ENCODE assay signal across 10 cellular contexts in genomic region chr6:138088307-138088744, GRCh38. TPM values are rescaled to one million over a fixed set of nuclear protein-coding genes. Genes with fewer than 3 reads are reported as not detected.
DNase-seq lines count a peak whose midpoint lies in the region; TF ChIP-seq lines count a peak whose summit lies in the region.
"Had no signal": no experiment of that assay in that cellular context is flagged by ENCODE, and none has a peak within 500 bp of the region (broad histone marks: within the 10 kb centered on the region; RNA-seq: fewer than 3 reads in every experiment).

No MANE protein-coding gene starts in this region.

- TF ChIP-seq CTCF in Calu3 (IDR thresholded peaks at IDR 0.05; ENCODE audit: unreplicated experiment) (no peak), choroid plexus epithelial cell (conservative IDR thresholded peaks at IDR 0.05; ENCODE audit: low read depth, low read length) (no peak), GM10266 (IDR thresholded peaks at IDR 0.05; ENCODE audit: control insufficient read depth, insufficient read depth, low read depth, missing control alignments) (no peak)

- intact Hi-C loops in Calu3 (cut with micrococcal nuclease; ENCODE audit: unreplicated experiment) = loop anchor here (2.0 to 5.0 kb wide), 3 partner anchors 16 to 81 kb away; no protein-coding TSS in a partner anchor

- CTCF ChIA-PET in Calu3 (lab: Charles Lee) = interaction anchor here (1.2 kb wide), 1 partner anchor 81 kb away, joined by 4 read pairs; no protein-coding TSS in a partner anchor

- no peaks in the 10 kb centered on the region for H3K27me3 Mint-ChIP-seq in Calu3 (ENCODE audit: unreplicated experiment)

- H3K36me3 Mint-ChIP-seq in Calu3 (ENCODE audit: insufficient read depth, unreplicated experiment) = peaks cover 19% of the 10 kb centered on the region

- H3K27ac Mint-ChIP-seq in Calu3 (ENCODE audit: unreplicated experiment) = peak overlapping the region; percentile 92
- H3K27ac Mint-ChIP-seq: T-helper 1 cell treated with Interleukin-12 subunit alpha and Interleukin-12 subunit beta and Interleukin-4 antibody, amounts not matched to agents 30 μg/mL and 1 μg/mL, for 36 hours had no signal

- peak; percentile 68 for DNase-seq in Calu3
- peak; percentile 97 for DNase-seq in NCI-H146 treated with DMSO at 0.1 percent for 48 hours (lab: John Stamatoyannopoulos, UW; ENCODE audit: unreplicated experiment)
- DNase-seq in choroid plexus epithelial cell (ENCODE audit: low read depth) = peak; percentile 96
- DNase-seq in non-pigmented ciliary epithelial cell (ENCODE audit: low read depth) = peak; percentile 72
- DNase-seq in activated CD4-positive, alpha-beta T cell treated with anti-CD3 and anti-CD28 coated beads, Interleukin-2, amount 50 U/mL, for 1 hour = no peak
- no peak for DNase-seq in UCSD-AML1 (lab: John Stamatoyannopoulos, UW; ENCODE audit: unreplicated experiment)
- DNase-seq in GM10266 (ENCODE audit: extremely low spot score) = no peak
- no peak for DNase-seq in middle frontal gyrus (ENCODE audit: extremely low spot score, low spot score)
- DNase-seq: anterior cingulate cortex had no signal

- H3K9me3 Mint-ChIP-seq in Calu3 (ENCODE audit: low read depth, unreplicated experiment) = no peaks in the 10 kb centered on the region
- H3K9me3 Mint-ChIP-seq: T-helper 1 cell treated with Interleukin-12 subunit alpha and Interleukin-12 subunit beta and Interleukin-4 antibody, amounts not matched to agents 30 μg/mL and 1 μg/mL, for 36 hours had no signal

- H3K4me3 Mint-ChIP-seq in Calu3 (ENCODE audit: low read depth, unreplicated experiment) = peak overlapping the region; percentile 43
- H3K4me3 Mint-ChIP-seq: T-helper 1 cell treated with Interleukin-12 subunit alpha and Interleukin-12 subunit beta and Interleukin-4 antibody, amounts not matched to agents 30 μg/mL and 1 μg/mL, for 36 hours had no signal

- no peak overlapping the region for H3K4me3 ChIP-seq in choroid plexus epithelial cell (ENCODE audit: low read depth, low read length)

- peaks cover 31% of the 10 kb centered on the region for H3K4me1 Mint-ChIP-seq in Calu3 (ENCODE audit: low read depth, unreplicated experiment)

- BruUV-seq in Calu3 (replicated peaks; lab: Mats Ljungman, UMichigan) = no TSS peak

RNA-seq across cellular contexts. Expression of gene PERP, which starts 18.9 kb away (rescaled TPM):
- 96.5 and 103 TPM in 2 replicates for total RNA-seq in Calu3 (2022)

Comparison
In these comparisons a context has a peak if more than half of its experiments do, and no peak if none do; other contexts are left out.
1. DNase-seq: peak in Calu3 (single experiment), NCI-H146 treated with DMSO at 0.1 percent for 48 hours (single experiment), choroid plexus epithelial cell (single experiment) and non-pigmented ciliary epithelial cell (single experiment); none in activated CD4-positive, alpha-beta T cell treated with anti-CD3 and anti-CD28 coated beads, Interleukin-2, amount 50 U/mL, for 1 hour (single experiment), UCSD-AML1 (single experiment), GM10266 (single experiment) and middle frontal gyrus (single experiment).